Comparison of ENCODE assay signal across 12 cellular contexts in the genomic region with DNA sequence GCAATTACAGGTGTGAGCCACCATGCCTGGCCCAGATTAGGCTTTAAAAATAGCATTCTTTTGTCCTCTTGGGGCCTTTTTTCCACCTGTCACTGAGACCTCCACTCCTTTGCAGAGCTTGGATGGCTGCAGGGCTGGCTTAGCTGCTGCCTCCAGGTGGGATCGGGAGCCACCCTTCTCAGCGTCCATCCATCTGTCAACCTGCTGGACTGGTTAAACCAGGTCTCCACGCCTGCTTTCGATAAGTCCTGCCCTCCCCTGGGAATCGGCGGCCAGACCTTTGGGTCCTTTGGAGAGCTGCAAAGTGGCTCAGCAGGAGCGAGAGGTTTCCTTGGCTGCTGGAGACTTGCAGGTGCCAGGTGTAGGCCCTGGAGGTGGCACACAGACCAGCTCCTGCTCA. TPM values are rescaled to one million over a fixed set of nuclear protein-coding genes. Genes with fewer than 3 reads are reported as not detected.
DNase-seq lines count a peak whose midpoint lies in the region; ATAC-seq and TF ChIP-seq lines count a peak whose summit lies in the region.
"Had no signal": no experiment of that assay in that cellular context is flagged by ENCODE, and none has a peak within 500 bp of the region (broad histone marks: within the 10 kb centered on the region; RNA-seq: fewer than 3 reads in every experiment).

No MANE protein-coding gene starts in this region.

- peak; percentile 86 for DNase-seq in lung (ENCODE audit: low spot score)
- no peak for DNase-seq in COLO829 (ENCODE audit: low spot score)
- no peak for DNase-seq in foreskin fibroblast
- DNase-seq in AML-193 (lab: John Stamatoyannopoulos, UW): no peak
- DNase-seq: activated T-cell treated with anti-CD3 and anti-CD28 coated beads, Interleukin-2, amount 50 U/mL, for 4 hours; NK-92 treated with Interleukin-12 subunit alpha and Interleukin-12 subunit beta, amount 100 ng/mL, for 24 hours; T-helper 9 cell had no signal

- no peaks in the 10 kb centered on the region for H3K9me3 ChIP-seq in BLaER1 treated with 17β-estradiol and CSF1 and Interleukin-3, amounts not matched to agents 10 nM and 100 nM (replicated peaks in 1 of 11)
- H3K9me3 ChIP-seq in lung (ENCODE audit: control insufficient read depth in 2 of 2, insufficient read depth in 1 of 2, low read length in 1 of 2): no peaks in the 10 kb centered on the region
- H3K9me3 ChIP-seq: BE2C had no signal

- WGBS in lung, 2 donors: 65 to 89% methylated on average over 7 of the region's 7 CpGs

- H3K36me3 ChIP-seq in BLaER1 treated with 17β-estradiol and CSF1 and Interleukin-3, amounts not matched to agents 10 nM and 100 nM: no peaks in the 10 kb centered on the region; a peak in 1 of 22 replicates
- H3K36me3 ChIP-seq in lung (ENCODE audit: control insufficient read depth in 2 of 2, insufficient read depth in 2 of 2, low read length in 2 of 2): no peaks in the 10 kb centered on the region

- no peak overlapping the region for H3K27ac ChIP-seq in BLaER1 treated with 17β-estradiol and CSF1 and Interleukin-3, amounts not matched to agents 10 nM and 100 nM
- H3K27ac ChIP-seq in VCaP: peak overlapping the region; percentile 72
- H3K27ac ChIP-seq in lung (ENCODE audit: low read depth in 1 of 2, low read length in 1 of 2): peak overlapping the region; percentile 2 to 28

- no peak overlapping the region for H3K9ac ChIP-seq in BLaER1 treated with 17β-estradiol and CSF1 and Interleukin-3, amounts not matched to agents 10 nM and 100 nM

- H4K20me1 ChIP-seq in BLaER1 treated with 17β-estradiol and CSF1 and Interleukin-3, amounts not matched to agents 10 nM and 100 nM: peaks cover 0 to 36% (median 0%) of the 10 kb centered on the region in 11 experiments; a peak in 4 of 22 replicates

- peaks cover 0 to 9% (median 0%) of the 10 kb centered on the region in 11 experiments; a peak in 2 of 22 replicates for H3K27me3 ChIP-seq in BLaER1 treated with 17β-estradiol and CSF1 and Interleukin-3, amounts not matched to agents 10 nM and 100 nM
- no peaks in the 10 kb centered on the region for H3K27me3 ChIP-seq in lung (ENCODE audit: control insufficient read depth, insufficient read depth)
- H3K27me3 ChIP-seq: BE2C had no signal

- TF ChIP-seq CTCF in LNCAP (IDR thresholded peaks at IDR 0.05) (peak; percentile 52; the same call in 1 of the 2 replicates), VCaP (conservative IDR thresholded peaks at IDR 0.05) (peak; percentile 61), lung (IDR thresholded peaks at IDR 0.05; ENCODE audit: control extremely low read depth, extremely low read depth) (no peak), foreskin fibroblast (IDR thresholded peaks at IDR 0.05; ENCODE audit: low read depth, low read length) (no peak)

- H3K4me1 ChIP-seq in BLaER1 treated with 17β-estradiol and CSF1 and Interleukin-3, amounts not matched to agents 10 nM and 100 nM: peaks cover 82 to 98% (median 93%) of the 10 kb centered on the region in 10 experiments
- H3K4me1 ChIP-seq in lung (ENCODE audit: control insufficient read depth in 2 of 2, insufficient read depth in 2 of 2, low read length in 2 of 2): peaks cover 6 to 17% of the 10 kb centered on the region in 2 donors

- peak overlapping the region in 8 of 11 experiments; percentile 19 to 100 (median 97); a peak in 12 of 22 replicates for H3K4me2 ChIP-seq in BLaER1 treated with 17β-estradiol and CSF1 and Interleukin-3, amounts not matched to agents 10 nM and 100 nM

- peak; percentile 41 for ATAC-seq in lung (ENCODE audit: insufficient read depth, low FRiP score)
- ATAC-seq in HG03175 (IDR thresholded peaks at IDR 0.05; ENCODE audit: unreplicated experiment): no peak
- ATAC-seq: activated T-cell treated with anti-CD3 and anti-CD28 coated beads, Interleukin-2, amount 50 U/mL, for 4 hours had no signal

- no peak overlapping the region for H3K4me3 ChIP-seq in BLaER1 treated with 17β-estradiol and CSF1 and Interleukin-3, amounts not matched to agents 10 nM and 100 nM
- H3K4me3 ChIP-seq in lung (no peak overlapping the region), foreskin fibroblast (ENCODE audit: low read depth in 1 of 2, low read length in 2 of 2) (no peak overlapping the region)

RNA-seq across cellular contexts. Expression of a gene that starts 23.4 kb away (rescaled TPM):
- total RNA-seq in lung: 10 to 100 TPM; 18.0 to 67.7 TPM
- polyA plus RNA-seq in lung: 10 to 100 TPM; 16.3 to 24.4 TPM

RNA-seq across cellular contexts. Expression of a gene that starts 59.4 kb away (rescaled TPM):
- total RNA-seq in lung: 10 to 100 TPM; 36.1 to 65.9 TPM
- polyA plus RNA-seq in lung: 10 to 100 TPM; 14.0 to 29.3 TPM

Comparison
In these comparisons a context has a peak if more than half of its experiments do, and no peak if none do; other contexts are left out.
1. H3K27ac ChIP-seq: peak in VCaP (single experiment) and lung (2 of 2); none in BLaER1 treated with 17β-estradiol and CSF1 and Interleukin-3, amounts not matched to agents 10 nM and 100 nM (0 of 11).
2. CTCF ChIP-seq: peak in LNCAP (single experiment) and VCaP (single experiment); none in lung (single experiment) and foreskin fibroblast (single experiment).